15 cellular contexts compared by ENCODE assay signal in the genomic region with DNA sequence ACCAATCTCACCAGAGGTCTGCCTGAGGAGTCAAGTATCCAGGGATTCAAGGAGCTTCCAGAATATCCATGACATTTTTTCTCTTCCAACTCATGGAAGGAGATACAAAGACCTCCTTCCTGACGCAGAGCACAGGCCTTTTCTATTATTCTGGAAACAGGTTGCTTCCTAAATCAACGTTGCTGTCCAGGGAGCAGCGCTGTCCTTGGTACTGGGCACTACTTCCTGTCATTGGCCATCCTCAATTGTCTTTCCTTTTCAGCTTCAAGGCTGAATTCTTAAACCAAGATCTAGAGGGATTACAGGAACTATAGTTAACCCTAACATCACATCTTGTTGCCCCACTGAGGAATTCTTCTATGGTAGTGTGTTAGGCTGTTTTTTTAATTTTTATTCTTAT. TPM values are rescaled to one million over a fixed set of nuclear protein-coding genes. Genes with fewer than 3 reads are reported as not detected.
A peak's percentile ranks its signal among the peaks of the same experiment; 100 is the strongest.
DNase-seq lines count a peak whose midpoint lies in the region; ATAC-seq and TF ChIP-seq lines count a peak whose summit lies in the region.
"Had no signal": no experiment of that assay in that cellular context is flagged by ENCODE, and none has a peak within 500 bp of the region (broad histone marks: within the 10 kb centered on the region; RNA-seq: fewer than 3 reads in every experiment).

No MANE protein-coding gene starts in this region.

- no peak overlapping the region for H4K8ac ChIP-seq in mesendoderm (ENCODE audit: low read depth, low read length)

- H2BK5ac ChIP-seq in mesendoderm (ENCODE audit: low read length) = no peak overlapping the region

- no peaks in the 10 kb centered on the region for H3K9me3 ChIP-seq in NT2/D1 (ENCODE audit: insufficient read depth, low read length)
- no peaks in the 10 kb centered on the region for H3K9me3 ChIP-seq in prostate gland

- ATAC-seq in esophagus mucosa = no peak
- ATAC-seq: activated T-helper 17 cell treated with anti-CD3 and anti-CD28 coated beads, Interleukin-2, amount 50 U/mL, for 72 hours; naive thymus-derived CD8-positive, alpha-beta T cell had no signal

- DNase-seq in GM04504 (ENCODE audit: low read depth) = peak; percentile 10
- DNase-seq in NT2/D1 (ENCODE audit: low read depth, low spot score) = peak; percentile 22
- DNase-seq in cardiac fibroblast (ENCODE audit: low read depth in 2 of 2) = peak; percentile 42 to 48
- DNase-seq in mesendoderm = peak; percentile 46
- DNase-seq in Ammon's horn (ENCODE audit: low spot score) = no peak
- DNase-seq in NCI-H510A (lab: John Stamatoyannopoulos, UW) = no peak
- DNase-seq in prostate gland (ENCODE audit: low spot score) = no peak
- DNase-seq: GOT3; naive thymus-derived CD8-positive, alpha-beta T cell; NCI-H1436; tibial artery had no signal

- TF ChIP-seq CTCF in cardiac fibroblast (IDR thresholded peaks at IDR 0.05; ENCODE audit: low read depth, low read length) = no peak
- no peak for TF ChIP-seq CTCF in prostate gland (IDR thresholded peaks at IDR 0.05)

- no peaks in the 10 kb centered on the region for H3K79me1 ChIP-seq in mesendoderm (ENCODE audit: low read length)

- H3K79me2 ChIP-seq in mesendoderm (ENCODE audit: control insufficient read depth, insufficient read depth, low read length) = no peaks in the 10 kb centered on the region

- no peaks in the 10 kb centered on the region for H3K4me1 ChIP-seq in NT2/D1 (ENCODE audit: insufficient read depth, insufficient read length)
- H3K4me1 ChIP-seq in mesendoderm (ENCODE audit: control insufficient read depth, low read depth, low read length) = no peaks in the 10 kb centered on the region
- H3K4me1 ChIP-seq in prostate gland (replicated peaks) = no peaks in the 10 kb centered on the region
- H3K4me1 ChIP-seq: esophagus muscularis mucosa, tibial artery had no signal

- WGBS in mesendoderm (ENCODE audit: extremely low coverage, insufficient coverage, low lambda C conversion rate) = no CpG with 5 or more reads among the region's 3 CpGs
- 17% methylated on average over 3 of the region's 3 CpGs for WGBS in prostate gland

- H2BK120ac ChIP-seq in mesendoderm (ENCODE audit: low read depth, low read length) = no peak overlapping the region

- no peak for TF ChIP-seq POLR2A in prostate gland (IDR thresholded peaks at IDR 0.05)

- H3K4ac ChIP-seq in mesendoderm (ENCODE audit: low read depth, low read length) = no peak overlapping the region

- no peak overlapping the region for H3K23ac ChIP-seq in mesendoderm (ENCODE audit: low read length)

- H3K9ac ChIP-seq in NT2/D1 (ENCODE audit: insufficient read length, low read depth) = no peak overlapping the region
- no peak overlapping the region for H3K9ac ChIP-seq in mesendoderm (ENCODE audit: low read length)

- H3K56ac ChIP-seq in mesendoderm (ENCODE audit: low read length) = no peak overlapping the region

- H3K36me3 ChIP-seq in NT2/D1 (ENCODE audit: insufficient read depth, insufficient read length, low read length) (no peaks in the 10 kb centered on the region), mesendoderm (ENCODE audit: control insufficient read depth, insufficient read depth, low read length) (no peaks in the 10 kb centered on the region), prostate gland (no peaks in the 10 kb centered on the region)
- H3K36me3 ChIP-seq: esophagus muscularis mucosa, tibial artery had no signal

- H3K4me3 ChIP-seq in NT2/D1 (ENCODE audit: insufficient read length, low read depth) (no peak overlapping the region), cardiac fibroblast (replicated peaks in 1 of 2; ENCODE audit: low read depth in 2 of 2, low read length in 2 of 2) (no peak overlapping the region), mesendoderm (ENCODE audit: low read length) (no peak overlapping the region), prostate gland (no peak overlapping the region)
- H3K4me3 ChIP-seq: esophagus muscularis mucosa, tibial artery had no signal

- H2AK5ac ChIP-seq in mesendoderm (ENCODE audit: low read length) = no peak overlapping the region

- intact Hi-C loops in prostate gland (cut with DNase I) = no loop called here

- H4K5ac ChIP-seq in mesendoderm (ENCODE audit: low read length) = no peak overlapping the region

- no peak overlapping the region for H3K27ac ChIP-seq in mesendoderm (ENCODE audit: low read depth, low read length)
- no peak overlapping the region for H3K27ac ChIP-seq in prostate gland
- H3K27ac ChIP-seq: esophagus muscularis mucosa, tibial artery had no signal

- no peak overlapping the region for H2BK15ac ChIP-seq in mesendoderm (replicated peaks; ENCODE audit: low read depth)

- H3K18ac ChIP-seq in mesendoderm (ENCODE audit: low read length) = no peak overlapping the region

- H3K4me2 ChIP-seq in mesendoderm (ENCODE audit: low read length) = no peak overlapping the region

- H3K27me3 ChIP-seq in NT2/D1 (ENCODE audit: insufficient read depth, insufficient read length) = no peaks in the 10 kb centered on the region
- H3K27me3 ChIP-seq in mesendoderm (ENCODE audit: insufficient read depth, low read length, poor library complexity) = no peaks in the 10 kb centered on the region
- H3K27me3 ChIP-seq in prostate gland (replicated peaks; ENCODE audit: insufficient read depth) = no peaks in the 10 kb centered on the region
- H3K27me3 ChIP-seq: esophagus muscularis mucosa had no signal

RNA-seq across cellular contexts. Expression of a gene that starts 50.4 kb away (rescaled TPM):
- polyA plus RNA-seq in mesendoderm (2013, experiment 1 of 2) = not detected
- polyA plus RNA-seq in mesendoderm (2013, experiment 2 of 2) = not detected
- total RNA-seq in esophagus mucosa (not detected), prostate gland (1 to 10 TPM in 1 of 2 donors, not detected in 1; 1.4 TPM)
- total RNA-seq: activated T-helper 17 cell treated with anti-CD3 and anti-CD28 coated beads, Interleukin-2, amount 50 U/mL, for 72 hours; esophagus muscularis mucosa; naive thymus-derived CD8-positive, alpha-beta T cell; skeletal muscle tissue had no signal
- polyA plus RNA-seq: naive thymus-derived CD8-positive, alpha-beta T cell had no signal

Comparison
In these comparisons a context has a peak if more than half of its experiments do, and no peak if none do; other contexts are left out.
1. DNase-seq: peak in GM04504 (single experiment), NT2/D1 (single experiment), cardiac fibroblast (2 of 2) and mesendoderm (single experiment); none in Ammon's horn (single experiment), NCI-H510A (single experiment) and prostate gland (single experiment).